7 cellular contexts compared by ENCODE assay signal in genomic region chr11:369336-370018, GRCh38. TPM values are rescaled to one million over a fixed set of nuclear protein-coding genes. Genes with fewer than 3 reads are reported as not detected.
DNase-seq lines count a peak whose midpoint lies in the region; ATAC-seq, FAIRE-seq and TF ChIP-seq lines count a peak whose summit lies in the region.

TSS of gene B4GALNT4 (plus strand) at chr11:369499. CDS start at chr11:369804, 305 bp downstream.

- peak within 1 kb of the TSS in 1 of 2 experiments; percentile 26 for H3K4ac ChIP-seq in mesenchymal stem cell (ENCODE audit: low read depth in 1 of 2, low read length in 2 of 2)

- H3K27me3 ChIP-seq in NT2/D1 (ENCODE audit: insufficient read depth, insufficient read length) (peaks cover 7% of the 10 kb centered on the region), mesenchymal stem cell (ENCODE audit: control insufficient read depth in 1 of 2, insufficient read depth in 1 of 2, low read length in 2 of 2) (peaks cover 4 to 67% of the 10 kb centered on the region in 2 experiments)

- H2BK5ac ChIP-seq in mesenchymal stem cell (ENCODE audit: low read depth, low read length, poor library complexity, severe bottlenecking), result no peak within 1 kb of the TSS

- peak within 1 kb of the TSS; percentile 58 for H3K27ac ChIP-seq in caudate nucleus (ENCODE audit: low read depth, low read length)
- H3K27ac ChIP-seq in mesenchymal stem cell (ENCODE audit: low read length, poor library complexity, severe bottlenecking), result no peak within 1 kb of the TSS

- no peak within 1 kb of the TSS for H2AK5ac ChIP-seq in mesenchymal stem cell (ENCODE audit: low read length, severe bottlenecking)

- H3K23ac ChIP-seq in mesenchymal stem cell (ENCODE audit: low read length in 2 of 2), result no peak within 1 kb of the TSS

- H2BK12ac ChIP-seq in mesenchymal stem cell (ENCODE audit: low read length in 2 of 2), result peak within 1 kb of the TSS in 1 of 2 experiments; percentile 70

- peak within 1 kb of the TSS; percentile 84 for H2BK15ac ChIP-seq in mesenchymal stem cell (ENCODE audit: low read depth, poor library complexity, severe bottlenecking)

- H3K79me1 ChIP-seq in mesenchymal stem cell (replicated peaks; ENCODE audit: low read length, poor library complexity, severe bottlenecking), result peaks cover 6% of the 10 kb centered on the region

- H4K91ac ChIP-seq in mesenchymal stem cell (ENCODE audit: low read length), result peak within 1 kb of the TSS; percentile 91

- FAIRE-seq in GM12891 (lab: Jason Lieb, UNC), result peak; percentile 28

- H4K8ac ChIP-seq in mesenchymal stem cell (ENCODE audit: low read length), result peak within 1 kb of the TSS; percentile 78

- H3K4me2 ChIP-seq in mesenchymal stem cell (ENCODE audit: low read length, poor library complexity, severe bottlenecking), result peak within 1 kb of the TSS; percentile 68

- peaks cover 17% of the 10 kb centered on the region for H3K36me3 ChIP-seq in NT2/D1 (ENCODE audit: insufficient read depth, insufficient read length, low read length)
- H3K36me3 ChIP-seq in mesenchymal stem cell (ENCODE audit: control insufficient read depth in 1 of 2, insufficient read depth in 2 of 2, low read depth in 1 of 2, low read length in 2 of 2), result peaks cover 0 to 30% of the 10 kb centered on the region in 2 experiments

- peak within 1 kb of the TSS; percentile 82 for H3K9ac ChIP-seq in NT2/D1 (ENCODE audit: insufficient read length, low read depth)
- no peak within 1 kb of the TSS for H3K9ac ChIP-seq in mesenchymal stem cell (ENCODE audit: low read length)

- H3K9me3 ChIP-seq in NT2/D1 (ENCODE audit: insufficient read depth, low read length), result no peaks in the 10 kb centered on the region; the same call in 1 of the 2 replicates
- H3K9me3 ChIP-seq in mesenchymal stem cell (ENCODE audit: control insufficient read depth, low read length), result no peaks in the 10 kb centered on the region

- H3K4me1 ChIP-seq in NT2/D1 (ENCODE audit: insufficient read depth, insufficient read length) (peaks cover 37% of the 10 kb centered on the region), mesenchymal stem cell (ENCODE audit: control insufficient read depth, insufficient read depth, low read depth, low read length) (peaks cover 32% of the 10 kb centered on the region)

- peak within 1 kb of the TSS; percentile 71 for H3K4me3 ChIP-seq in NT2/D1 (ENCODE audit: insufficient read length, low read depth)
- peak within 1 kb of the TSS; percentile 32 to 78 for H3K4me3 ChIP-seq in mesenchymal stem cell (ENCODE audit: insufficient read depth in 1 of 2, low read depth in 1 of 2, low read length in 2 of 2)

- WGBS in mesenchymal stem cell, result 0% methylated on average over 6 of the region's 118 CpGs

- no peak within 1 kb of the TSS for H2AFZ ChIP-seq in mesenchymal stem cell (ENCODE audit: low read depth, low read length)

- TF ChIP-seq POLR2A in GM12891 (IDR thresholded peaks at IDR 0.05; ENCODE audit: low read depth, low read length), result no peak

- H2BK120ac ChIP-seq in mesenchymal stem cell (ENCODE audit: low read depth, low read length), result peak within 1 kb of the TSS; percentile 74

- peak within 1 kb of the TSS in 1 of 2 experiments; percentile 71 for H3K14ac ChIP-seq in mesenchymal stem cell (ENCODE audit: low read length in 2 of 2)

- H3K18ac ChIP-seq in mesenchymal stem cell (ENCODE audit: low read depth in 1 of 2, low read length in 2 of 2), result peak within 1 kb of the TSS; percentile 6 to 74

- DNase-seq in GM12891 (ENCODE audit: insufficient read length, low spot score) (peak; percentile 53), NT2/D1 (ENCODE audit: low read depth, low spot score) (no peak), caudate nucleus (lab: John Stamatoyannopoulos, UW) (peak in 44 of 61 donors; percentile 20 to 82 (median 54)), mesenchymal stem cell (peak; percentile 59), NOMO-1 treated with DMSO at 0.1 percent for 48 hours (lab: John Stamatoyannopoulos, UW; ENCODE audit: unreplicated experiment) (no peak)

- ATAC-seq in HG03521 (IDR thresholded peaks at IDR 0.05; ENCODE audit: unreplicated experiment) (no peak), GM21423 (IDR thresholded peaks at IDR 0.05; ENCODE audit: unreplicated experiment) (no peak)

TF ChIP-seq in GM12891, 5 proteins besides CTCF, POLR2A, EP300 and RAD21:
- no peak for TF ChIP-seq POU2F2 (IDR thresholded peaks at IDR 0.05; ENCODE audit: low read depth, low read length)
- TF ChIP-seq SPI1 (IDR thresholded peaks at IDR 0.05; ENCODE audit: low read depth, low read length), result no peak
- no peak for TF ChIP-seq PAX5 (IDR thresholded peaks at IDR 0.05; ENCODE audit: insufficient read depth, low read length, severe bottlenecking)
- no peak for TF ChIP-seq TAF1 (IDR thresholded peaks at IDR 0.05; ENCODE audit: low read depth, low read length)

RNA-seq across cellular contexts. Expression of gene B4GALNT4, which starts in this region (rescaled TPM):
- polyA plus RNA-seq in GM12891 (2012; ENCODE audit: low read depth, missing spikeins), result 0.22 TPM
- polyA plus RNA-seq in mesenchymal stem cell (2013, experiment 1 of 2), result 17.0 TPM
- 15.3 TPM for polyA plus RNA-seq in mesenchymal stem cell (2013, experiment 2 of 2)

Comparison
In these comparisons a context has a peak if more than half of its experiments do, and no peak if none do; other contexts are left out.
1. DNase-seq: peak in GM12891 (single experiment), caudate nucleus (44 of 61) and mesenchymal stem cell (single experiment); none in NT2/D1 (single experiment) and NOMO-1 treated with DMSO at 0.1 percent for 48 hours (single experiment).